In genomic region chr1:206141996-206142395, GRCh38 we compare ENCODE assay signal across 13 cellular contexts.
"Had no signal": no experiment of that assay in that cellular context is flagged by ENCODE, and none has a peak within 500 bp of the region (broad histone marks: within the 10 kb centered on the region; RNA-seq: fewer than 3 reads in every experiment).

No MANE protein-coding gene starts in this region.

- DNase-seq: dermis blood vessel endothelial cell; foreskin keratinocyte; immature natural killer cell; left ventricle myocardium inferior; lower lobe of right lung; midbrain; nucleus accumbens; ovary; sigmoid colon; stimulated activated CD4-positive, alpha-beta T cell treated with anti-CD3 and anti-CD28 coated beads, Interleukin-2, amount 100 ng/mL, for 24 hours; stimulated activated naive CD4-positive, alpha-beta T cell treated with Interleukin-2 at 50 U/mL for 16 hours; trophoblast cell had no signal

- ATAC-seq: foreskin keratinocyte; lower lobe of right lung; natural killer cell treated with Interleukin-12 subunit alpha and Interleukin-12 subunit beta and Interleukin-15 and Interleukin-18, amount 100 ng/mL, for 72 hours had no signal
